In the genomic region with DNA sequence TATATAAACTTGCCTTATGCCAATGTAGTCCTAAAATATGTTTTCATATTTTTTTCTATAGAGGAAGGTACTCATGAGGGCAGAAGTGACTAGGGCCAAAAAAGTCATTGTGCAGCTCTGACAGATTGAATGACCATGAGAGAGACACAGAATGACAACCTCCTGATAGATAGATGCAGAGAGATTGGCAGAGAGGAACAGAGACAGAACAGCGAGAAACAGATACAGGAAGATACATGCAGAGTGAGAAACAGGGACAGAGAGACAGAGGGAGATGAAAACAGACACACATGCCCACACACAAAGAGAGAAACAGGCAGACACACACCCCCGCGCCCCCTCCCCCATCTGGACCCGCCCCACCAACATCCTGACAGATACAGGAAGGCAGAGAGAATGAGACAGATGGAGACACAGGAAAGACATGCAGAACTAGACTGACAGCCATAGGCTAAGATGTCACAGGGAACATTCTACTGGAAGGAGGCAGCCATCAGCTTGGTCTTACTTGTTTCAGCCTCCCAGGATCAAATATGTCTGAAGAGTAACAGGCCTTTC, we compare ENCODE assay signal across 17 cellular contexts.
DNase-seq lines count a peak whose midpoint lies in the region; ATAC-seq and TF ChIP-seq lines count a peak whose summit lies in the region.
"Had no signal": no experiment of that assay in that cellular context is flagged by ENCODE, and none has a peak within 500 bp of the region (broad histone marks: within the 10 kb centered on the region; RNA-seq: fewer than 3 reads in every experiment).

No MANE protein-coding gene starts in this region.

- ATAC-seq in GM21737 (IDR thresholded peaks at IDR 0.05; ENCODE audit: unreplicated experiment) (no peak), left lobe of liver (no peak)
- ATAC-seq: gastrocnemius medialis, HepG2, left lung had no signal

- H3K4me1 ChIP-seq in BE2C (0 out of 2 replicates have a peak, but pooled peaks cover 3% of the 10 kb centered on the region), Loucy (ENCODE audit: insufficient read depth, low read length, poor library complexity, severe bottlenecking) (peaks cover 39% of the 10 kb centered on the region)
- H3K4me1 ChIP-seq: gastrocnemius medialis, left lung, tibial artery had no signal

- H3K27me3 ChIP-seq in BE2C (no peaks in the 10 kb centered on the region), Loucy (ENCODE audit: insufficient read depth, low read length, poor library complexity, severe bottlenecking) (no peaks in the 10 kb centered on the region)
- H3K27me3 ChIP-seq: gastrocnemius medialis, left lung, neural progenitor cell, tibial artery had no signal

- intact Hi-C loops in activated CD4-positive, alpha-beta memory T cell treated with anti-CD3 and anti-CD28 coated beads for 36 hours (cut with micrococcal nuclease): no loop called here
- intact Hi-C loops in head of caudate nucleus (cut with DNase I): no loop called here

- H3K4me3 Mint-ChIP-seq in activated CD4-positive, alpha-beta memory T cell treated with anti-CD3 and anti-CD28 coated beads for 36 hours: no peak overlapping the region
- H3K4me3 Mint-ChIP-seq in activated CD4-positive, alpha-beta memory T cell treated with anti-CD3 and anti-CD28 coated beads, Interleukin-2, amount 10 ng/mL, durations not matched to agents 7 days and 5 days: no peak overlapping the region
- no peak overlapping the region for H3K4me3 Mint-ChIP-seq in activated naive CD4-positive, alpha-beta T cell treated with anti-CD3 and anti-CD28 coated beads, Interleukin-2, amount 50 U/mL, for 24 hours
- H3K4me3 Mint-ChIP-seq: central memory CD8-positive, alpha-beta T cell; HFFc6; neural progenitor cell had no signal

- peak overlapping the region; percentile 93 for H2AFZ ChIP-seq in Loucy (ENCODE audit: low read length)
- H2AFZ ChIP-seq: neural progenitor cell had no signal

- TF ChIP-seq CTCF in BE2C (IDR thresholded peaks at IDR 0.05; ENCODE audit: low read depth, low read length) (no peak), Loucy (conservative IDR thresholded peaks at IDR 0.05; ENCODE audit: low read length) (no peak)

- CTCF ChIA-PET in activated CD4-positive, alpha-beta memory T cell treated with anti-CD3 and anti-CD28 coated beads for 36 hours (lab: Charles Lee): no interaction called here
- CTCF ChIA-PET in activated CD4-positive, alpha-beta memory T cell treated with anti-CD3 and anti-CD28 coated beads, Interleukin-2, amount 10 ng/mL, durations not matched to agents 7 days and 5 days (lab: Charles Lee): no interaction called here

- H3K9me3 Mint-ChIP-seq in activated CD4-positive, alpha-beta memory T cell treated with anti-CD3 and anti-CD28 coated beads for 36 hours: no peaks in the 10 kb centered on the region
- no peaks in the 10 kb centered on the region for H3K9me3 Mint-ChIP-seq in activated CD4-positive, alpha-beta memory T cell treated with anti-CD3 and anti-CD28 coated beads, Interleukin-2, amount 10 ng/mL, durations not matched to agents 7 days and 5 days
- H3K9me3 Mint-ChIP-seq in activated naive CD4-positive, alpha-beta T cell treated with anti-CD3 and anti-CD28 coated beads, Interleukin-2, amount 50 U/mL, for 24 hours: no peaks in the 10 kb centered on the region
- H3K9me3 Mint-ChIP-seq: central memory CD8-positive, alpha-beta T cell; HFFc6; neural progenitor cell had no signal

- peak; percentile 45 for DNase-seq in activated CD4-positive, alpha-beta memory T cell treated with anti-CD3 and anti-CD28 coated beads for 36 hours
- no peak for DNase-seq in activated CD4-positive, alpha-beta memory T cell treated with anti-CD3 and anti-CD28 coated beads, Interleukin-2, amount 10 ng/mL, durations not matched to agents 7 days and 5 days
- peak; percentile 28 for DNase-seq in BE2C
- no peak for DNase-seq in head of caudate nucleus
- DNase-seq in left lobe of liver (ENCODE audit: low spot score): no peak
- DNase-seq: gastrocnemius medialis, HFFc6, left lung, SIG-M5, small intestine, tibial artery had no signal

- peaks cover 55% of the 10 kb centered on the region for H3K4me1 Mint-ChIP-seq in activated CD4-positive, alpha-beta memory T cell treated with anti-CD3 and anti-CD28 coated beads for 36 hours (ENCODE audit: low read depth)
- peaks cover 37% of the 10 kb centered on the region for H3K4me1 Mint-ChIP-seq in activated CD4-positive, alpha-beta memory T cell treated with anti-CD3 and anti-CD28 coated beads, Interleukin-2, amount 10 ng/mL, durations not matched to agents 7 days and 5 days
- peaks cover 64% of the 10 kb centered on the region for H3K4me1 Mint-ChIP-seq in activated naive CD4-positive, alpha-beta T cell treated with anti-CD3 and anti-CD28 coated beads, Interleukin-2, amount 50 U/mL, for 24 hours

- H4K20me1 ChIP-seq in Loucy (ENCODE audit: insufficient read depth, low read length, poor library complexity, severe bottlenecking): no peaks in the 10 kb centered on the region

- H3K9me3 ChIP-seq in BE2C (no peaks in the 10 kb centered on the region), Loucy (ENCODE audit: insufficient read depth, low read depth, low read length) (no peaks in the 10 kb centered on the region)
- H3K9me3 ChIP-seq: gastrocnemius medialis, left lung, tibial artery had no signal

- H3K36me3 Mint-ChIP-seq in activated CD4-positive, alpha-beta memory T cell treated with anti-CD3 and anti-CD28 coated beads for 36 hours: no peaks in the 10 kb centered on the region
- H3K36me3 Mint-ChIP-seq in activated CD4-positive, alpha-beta memory T cell treated with anti-CD3 and anti-CD28 coated beads, Interleukin-2, amount 10 ng/mL, durations not matched to agents 7 days and 5 days (ENCODE audit: low read depth): no peaks in the 10 kb centered on the region
- no peaks in the 10 kb centered on the region for H3K36me3 Mint-ChIP-seq in activated naive CD4-positive, alpha-beta T cell treated with anti-CD3 and anti-CD28 coated beads, Interleukin-2, amount 50 U/mL, for 24 hours
- H3K36me3 Mint-ChIP-seq: neural progenitor cell had no signal

- no peaks in the 10 kb centered on the region for H3F3A ChIP-seq in Loucy (ENCODE audit: low read depth)

- POLR2A ChIA-PET in activated CD4-positive, alpha-beta memory T cell treated with anti-CD3 and anti-CD28 coated beads for 36 hours (lab: Charles Lee): no interaction called here
- POLR2A ChIA-PET in activated CD4-positive, alpha-beta memory T cell treated with anti-CD3 and anti-CD28 coated beads, Interleukin-2, amount 10 ng/mL, durations not matched to agents 7 days and 5 days (lab: Charles Lee): no interaction called here

- H3K27ac Mint-ChIP-seq in activated CD4-positive, alpha-beta memory T cell treated with anti-CD3 and anti-CD28 coated beads for 36 hours: no peak overlapping the region
- no peak overlapping the region for H3K27ac Mint-ChIP-seq in activated CD4-positive, alpha-beta memory T cell treated with anti-CD3 and anti-CD28 coated beads, Interleukin-2, amount 10 ng/mL, durations not matched to agents 7 days and 5 days
- H3K27ac Mint-ChIP-seq in activated naive CD4-positive, alpha-beta T cell treated with anti-CD3 and anti-CD28 coated beads, Interleukin-2, amount 50 U/mL, for 24 hours: peak overlapping the region; percentile 13
- H3K27ac Mint-ChIP-seq: HFFc6 had no signal

- H3K36me3 ChIP-seq in BE2C: no peaks in the 10 kb centered on the region
- H3K36me3 ChIP-seq in Loucy (ENCODE audit: insufficient read depth, low read length): no peaks in the 10 kb centered on the region
- H3K36me3 ChIP-seq: gastrocnemius medialis, left lung, neural progenitor cell, tibial artery had no signal

- no peak overlapping the region for H3K9ac ChIP-seq in Loucy (ENCODE audit: low read depth, low read length, poor library complexity, severe bottlenecking)
- H3K9ac ChIP-seq: neural progenitor cell had no signal

- H3K4me3 ChIP-seq in BE2C (ENCODE audit: low read depth, low read length) (no peak overlapping the region), Loucy (ENCODE audit: low read length, poor library complexity, severe bottlenecking) (no peak overlapping the region)
- H3K4me3 ChIP-seq: gastrocnemius medialis, left lung, neural progenitor cell, tibial artery had no signal

- H3K9me2 ChIP-seq in Loucy (replicated peaks; ENCODE audit: low read depth, low read length): no peaks in the 10 kb centered on the region

- H3K27me3 Mint-ChIP-seq in activated CD4-positive, alpha-beta memory T cell treated with anti-CD3 and anti-CD28 coated beads for 36 hours: no peaks in the 10 kb centered on the region
- no peaks in the 10 kb centered on the region for H3K27me3 Mint-ChIP-seq in activated CD4-positive, alpha-beta memory T cell treated with anti-CD3 and anti-CD28 coated beads, Interleukin-2, amount 10 ng/mL, durations not matched to agents 7 days and 5 days
- no peaks in the 10 kb centered on the region for H3K27me3 Mint-ChIP-seq in activated naive CD4-positive, alpha-beta T cell treated with anti-CD3 and anti-CD28 coated beads, Interleukin-2, amount 50 U/mL, for 24 hours
- H3K27me3 Mint-ChIP-seq: central memory CD8-positive, alpha-beta T cell had no signal

- H3K4me2 ChIP-seq in Loucy (ENCODE audit: low read depth, low read length, poor library complexity, severe bottlenecking): peak overlapping the region; percentile 28
- H3K4me2 ChIP-seq: neural progenitor cell had no signal

- no peaks in the 10 kb centered on the region for H3K79me2 ChIP-seq in Loucy (ENCODE audit: insufficient read depth, low read length)

Comparison
In these comparisons a context has a peak if more than half of its experiments do, and no peak if none do; other contexts are left out.
1. DNase-seq: peak in activated CD4-positive, alpha-beta memory T cell treated with anti-CD3 and anti-CD28 coated beads for 36 hours (single experiment) and BE2C (single experiment); none in activated CD4-positive, alpha-beta memory T cell treated with anti-CD3 and anti-CD28 coated beads, Interleukin-2, amount 10 ng/mL, durations not matched to agents 7 days and 5 days (single experiment), head of caudate nucleus (0 of 42) and left lobe of liver (single experiment).